ENCODE assay signal across 15 cellular contexts in genomic region chr11:192674-193128, GRCh38. TPM values are rescaled to one million over a fixed set of nuclear protein-coding genes. Genes with fewer than 3 reads are reported as not detected.
"Had no signal": no experiment of that assay in that cellular context is flagged by ENCODE, and none has a peak within 500 bp of the region (broad histone marks: within the 10 kb centered on the region; RNA-seq: fewer than 3 reads in every experiment).

TSS of gene SCGB1C1 (plus strand) at chr11:193078. CDS start at chr11:193100, 22 bp downstream.

RNA-seq across cellular contexts. Expression of gene SCGB1C1, which starts in this region (rescaled TPM):
- total RNA-seq: activated CD4-positive, alpha-beta T cell treated with anti-CD3 and anti-CD28 coated beads for 36 hours; activated CD4-positive, alpha-beta T cell treated with anti-CD3 and anti-CD28 coated beads, Interleukin-2, amount 10 ng/mL, durations not matched to agents 7 days and 5 days; activated naive CD4-positive, alpha-beta T cell treated with anti-CD3 and anti-CD28 coated beads for 36 hours; activated T-cell treated with anti-CD3 and anti-CD28 coated beads, Interleukin-2, amount 50 U/mL, for 4 hours; activated T-helper 1 cell treated with anti-CD3 and anti-CD28 coated beads, Interleukin-12 subunit alpha, Interleukin-12 subunit beta, Interleukin-2, Interleukin-4 antibody, amounts not matched to agents 30 ng/mL and 10 ng/mL and 1 ng/mL, durations not matched to agents 14 hours and 24 hours and 36 hours; ascending aorta; chondrocyte; LHCN-M2; NCI-H460; PC-3; Peyer's patch; SJSA1; T-helper 2 cell treated with Interferon-gamma antibody and Interleukin-4, amounts not matched to agents 100 ng/mL and 5 ng/mL, for 36 hours; WTC11 had no signal
- polyA plus RNA-seq: SK-N-SH had no signal
